Comparison of ENCODE assay signal across 8 cellular contexts in the genomic region with DNA sequence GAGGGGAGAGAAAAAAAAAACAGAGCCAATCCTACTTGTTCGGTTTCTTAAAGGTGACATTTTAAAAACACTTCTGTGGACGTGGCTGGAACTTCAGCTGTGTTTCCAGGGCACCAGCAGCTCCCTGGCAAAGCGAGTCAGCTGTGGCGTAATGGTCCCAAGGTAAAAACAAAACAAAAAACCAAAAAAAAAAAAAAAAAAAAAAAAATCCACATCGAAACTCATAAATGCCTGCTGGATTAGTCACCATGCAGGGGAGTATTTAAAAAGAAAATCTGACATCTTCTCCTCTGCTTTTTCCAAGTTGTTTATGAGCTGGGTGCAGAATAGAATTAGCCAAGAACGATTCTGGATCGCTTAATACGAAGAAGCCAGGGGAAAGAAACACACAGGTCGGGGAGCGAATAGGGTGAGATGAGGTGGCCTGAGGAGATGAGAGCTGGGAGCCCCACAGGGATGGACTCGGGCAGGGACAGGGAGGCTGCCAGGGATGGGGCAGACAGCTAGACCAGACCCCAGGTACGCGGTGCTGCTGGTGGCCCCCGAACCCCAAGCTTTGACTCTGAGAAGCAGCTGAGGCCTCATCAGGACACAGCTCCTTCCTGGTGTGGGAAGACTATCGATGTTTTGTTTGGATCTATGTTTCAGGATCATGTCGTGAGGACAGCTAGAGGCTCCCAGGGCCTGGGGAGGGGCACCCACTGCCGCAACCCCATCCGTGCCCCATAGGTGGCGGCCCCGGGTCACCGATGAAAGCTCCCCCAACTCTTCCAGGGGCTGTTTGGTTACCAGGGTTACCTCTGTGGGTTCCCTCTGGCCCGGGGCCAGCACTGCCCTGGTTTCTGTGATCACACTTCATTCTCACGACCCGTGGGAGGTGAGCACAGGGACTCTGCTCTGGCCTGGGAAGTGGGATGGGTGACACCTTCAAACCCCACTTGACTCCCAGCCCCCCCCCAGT. TPM values are rescaled to one million over a fixed set of nuclear protein-coding genes. Genes with fewer than 3 reads are reported as not detected.
DNase-seq lines count a peak whose midpoint lies in the region; ATAC-seq and TF ChIP-seq lines count a peak whose summit lies in the region.

No MANE protein-coding gene starts in this region.

- peak in 6 of 9 donors; percentile 4 to 39 (median 24) for TF ChIP-seq CTCF in heart right ventricle (IDR thresholded peaks at IDR 0.05)
- peak; percentile 75 for TF ChIP-seq CTCF in PC-9 (conservative IDR thresholded peaks at IDR 0.05)
- peak; percentile 58 for TF ChIP-seq CTCF in fibroblast of the aortic adventitia (IDR thresholded peaks at IDR 0.05; ENCODE audit: insufficient read depth, low read length)
- TF ChIP-seq CTCF in retinal pigment epithelial cell (conservative IDR thresholded peaks at IDR 0.05; ENCODE audit: low read depth, low read length), result peak; percentile 56

- POLR2A ChIA-PET in PC-9 (lab: Charles Lee; ENCODE audit: unreplicated experiment), result interaction anchor here (0.5 to 0.9 kb wide), 7 partner anchors 14 to 414 kb away, joined by 3 to 37 read pairs (median 6); partner anchors contain the start of genes KANK3, TGFBR3L and TIMM44

- peaks cover 17 to 48% (median 39%) of the 10 kb centered on the region in 9 donors for H3K36me3 ChIP-seq in heart right ventricle
- peaks cover 5% of the 10 kb centered on the region; the same call in 1 of the 2 replicates for H3K36me3 ChIP-seq in PC-9 (ENCODE audit: low read depth)

- H3K27ac ChIP-seq in heart right ventricle, result peak overlapping the region in 9 of 10 donors; percentile 29 to 69 (median 56)
- peak overlapping the region; percentile 92 for H3K27ac ChIP-seq in PC-9

- 61% methylated on average over 23 to 24 of the region's 24 CpGs for WGBS in heart right ventricle, 2 donors

- peaks cover 48% of the 10 kb centered on the region for H3F3A ChIP-seq in PC-9 (ENCODE audit: insufficient read depth, low read depth)

- H3K9me3 ChIP-seq in heart right ventricle (no peaks in the 10 kb centered on the region), PC-9 (ENCODE audit: insufficient read depth, low read depth) (no peaks in the 10 kb centered on the region)

- H3K4me2 ChIP-seq in PC-9, result peak overlapping the region; percentile 64

- no peak overlapping the region for H3K4me3 ChIP-seq in heart right ventricle
- no peak overlapping the region for H3K4me3 ChIP-seq in PC-9
- peak overlapping the region; percentile 44 for H3K4me3 ChIP-seq in fibroblast of the aortic adventitia (ENCODE audit: low read depth, low read length)
- no peak overlapping the region for H3K4me3 ChIP-seq in retinal pigment epithelial cell (ENCODE audit: low read length)

- intact Hi-C loops in heart right ventricle (cut with DNase I), result loop anchor here in 4 of 10 donors (5.0 to 10.0 kb wide), 2 partner anchors 74 to 77 kb away; no protein-coding TSS in a partner anchor
- intact Hi-C loops in Right ventricle myocardium inferior (cut with DNase I), result no loop called here
- intact Hi-C loops in PC-9 (cut with micrococcal nuclease; ENCODE audit: unreplicated experiment), result loop anchor here (5.0 to 10.0 kb wide), 2 partner anchors 254 to 323 kb away; partner anchors contain the start of gene MCEMP1

- H3K27me3 ChIP-seq in heart right ventricle (peaks cover 0 to 8% (median 0%) of the 10 kb centered on the region in 7 donors), PC-9 (ENCODE audit: insufficient read depth, low read depth) (no peaks in the 10 kb centered on the region)

- DNase-seq in heart right ventricle (no peak), Right ventricle myocardium inferior (ENCODE audit: missing footprints) (no peak), PC-9 (peak; percentile 80 to 89), fibroblast of the aortic adventitia (ENCODE audit: low read depth) (peak; percentile 94), retinal pigment epithelial cell (ENCODE audit: low read depth) (peak; percentile 35), NCI-H128 (lab: John Stamatoyannopoulos, UW; ENCODE audit: unreplicated experiment) (no peak)
- peak; percentile 53 for DNase-seq in activated T-helper 9 cell treated with anti-CD3 and anti-CD28 coated beads, Interleukin-2, amount 50 U/mL, for 16 hours (ENCODE audit: low read depth)

- H4K20me1 ChIP-seq in PC-9 (ENCODE audit: insufficient read depth), result 0 out of 2 replicates have a peak, but pooled peaks cover 8% of the 10 kb centered on the region

- H3K4me1 ChIP-seq in heart right ventricle, result peaks cover 9 to 50% (median 32%) of the 10 kb centered on the region in 9 donors
- H3K4me1 ChIP-seq in PC-9 (replicated peaks; ENCODE audit: insufficient read depth), result peaks cover 28% of the 10 kb centered on the region

- H3K79me2 ChIP-seq in PC-9 (ENCODE audit: low read depth), result no peaks in the 10 kb centered on the region

- CTCF ChIA-PET in PC-9 (lab: Charles Lee), result interaction anchor here (0.6 to 2.7 kb wide), 7 partner anchors 15 to 362 kb away, joined by 3 to 25 read pairs (median 4); partner anchors contain the start of gene TIMM44

- no peaks in the 10 kb centered on the region for H3K9me2 ChIP-seq in PC-9 (ENCODE audit: insufficient read depth)

- ATAC-seq in heart right ventricle (peak in 1 of 8 donors; percentile 8), Right ventricle myocardium inferior (no peak), HG03139 (IDR thresholded peaks at IDR 0.05; ENCODE audit: unreplicated experiment) (no peak)

- H2AFZ ChIP-seq in PC-9, result no peak overlapping the region

- BruUV-seq in PC-9 (replicated peaks; lab: Mats Ljungman, UMichigan), result TSS peak; percentile 77

RNA-seq across cellular contexts. Expression of gene CTXN1, which starts 3.1 kb away (rescaled TPM):
- under 1 TPM in 6 of 10 donors, not detected in 4; 0.18 to 0.44 (median 0.24) TPM for total RNA-seq in heart right ventricle
- under 1 TPM in 1 of 2 donors, not detected in 1; 0.74 TPM for polyA plus RNA-seq in heart right ventricle
- 0.19 TPM for total RNA-seq in Right ventricle myocardium inferior
- total RNA-seq in PC-9 (2021), result 54.5 and 71.2 TPM in 2 replicates
- total RNA-seq in fibroblast of the aortic adventitia (ENCODE audit: low replicate concordance), result 2.8 and 4.1 TPM in 2 replicates

RNA-seq across cellular contexts. Expression of gene SNAPC2, which starts 8.9 kb away (rescaled TPM):
- total RNA-seq in heart right ventricle (10 to 100 TPM in 3 of 10 donors, 1 to 10 TPM in 7; 5.7 to 12.9 (median 9.5) TPM), Right ventricle myocardium inferior (10.3 TPM), PC-9 (2021) (37.5 and 42.1 TPM in 2 replicates), fibroblast of the aortic adventitia (ENCODE audit: low replicate concordance) (17.3 and 27.8 TPM in 2 replicates)
- 10 to 100 TPM in 1 of 2 donors, 1 to 10 TPM in 1; 7.3 to 26.1 TPM for polyA plus RNA-seq in heart right ventricle

RNA-seq across cellular contexts. Expression of gene TGFBR3L, which starts 14.4 kb away (rescaled TPM):
- 10 to 100 TPM in 2 of 10 donors, 1 to 10 TPM in 8; 1.1 to 11.6 (median 4.7) TPM for total RNA-seq in heart right ventricle
- polyA plus RNA-seq in heart right ventricle, result 1 to 10 TPM; 1.9 to 2.3 TPM
- total RNA-seq in Right ventricle myocardium inferior, result 7.2 TPM
- total RNA-seq in PC-9 (2021), result 2.0 and 2.3 TPM in 2 replicates
- 0.99 and 1.3 TPM in 2 replicates for total RNA-seq in fibroblast of the aortic adventitia (ENCODE audit: low replicate concordance)

RNA-seq across cellular contexts. Expression of gene TIMM44, which starts 14.4 kb away (rescaled TPM):
- total RNA-seq in heart right ventricle, result 10 to 100 TPM; 54.9 to 97.5 (median 71.4) TPM
- polyA plus RNA-seq in heart right ventricle, result 100 to 1,000 TPM; 110 to 188 TPM
- 111 TPM for total RNA-seq in Right ventricle myocardium inferior
- total RNA-seq in PC-9 (2021), result 72.8 and 74.6 TPM in 2 replicates
- 36.5 and 40.7 TPM in 2 replicates for total RNA-seq in fibroblast of the aortic adventitia (ENCODE audit: low replicate concordance)

RNA-seq across cellular contexts. Expression of gene MAP2K7, which starts 25.3 kb away (rescaled TPM):
- total RNA-seq in heart right ventricle (10 to 100 TPM; 21.3 to 32.5 (median 24.6) TPM), Right ventricle myocardium inferior (28.0 TPM), PC-9 (2021) (52.4 and 54.0 TPM in 2 replicates), fibroblast of the aortic adventitia (ENCODE audit: low replicate concordance) (3.4 and 10.2 TPM in 2 replicates)
- 10 to 100 TPM; 13.1 to 53.8 TPM for polyA plus RNA-seq in heart right ventricle

Comparison
In these comparisons a context has a peak if more than half of its experiments do, and no peak if none do; other contexts are left out.
1. DNase-seq: peak in PC-9 (2 of 2), activated T-helper 9 cell treated with anti-CD3 and anti-CD28 coated beads, Interleukin-2, amount 50 U/mL, for 16 hours (single experiment), fibroblast of the aortic adventitia (single experiment) and retinal pigment epithelial cell (single experiment); none in heart right ventricle (0 of 2), Right ventricle myocardium inferior (single experiment) and NCI-H128 (single experiment).
2. CTCF ChIP-seq: peak in every context shown above with its lines; median percentile 75 in PC-9; 58 in fibroblast of the aortic adventitia; 56 in retinal pigment epithelial cell; 24 in heart right ventricle.
3. RNA of gene CTXN1, which starts 3.1 kb away (total RNA-seq): 54.5 to 71.2 TPM in PC-9; 2.8 to 4.1 TPM in fibroblast of the aortic adventitia, 0.18 to 0.44 TPM in heart right ventricle and 0.19 TPM in Right ventricle myocardium inferior (single experiment); every median in the first group is over 10 times any median in the second.